In the genomic region with DNA sequence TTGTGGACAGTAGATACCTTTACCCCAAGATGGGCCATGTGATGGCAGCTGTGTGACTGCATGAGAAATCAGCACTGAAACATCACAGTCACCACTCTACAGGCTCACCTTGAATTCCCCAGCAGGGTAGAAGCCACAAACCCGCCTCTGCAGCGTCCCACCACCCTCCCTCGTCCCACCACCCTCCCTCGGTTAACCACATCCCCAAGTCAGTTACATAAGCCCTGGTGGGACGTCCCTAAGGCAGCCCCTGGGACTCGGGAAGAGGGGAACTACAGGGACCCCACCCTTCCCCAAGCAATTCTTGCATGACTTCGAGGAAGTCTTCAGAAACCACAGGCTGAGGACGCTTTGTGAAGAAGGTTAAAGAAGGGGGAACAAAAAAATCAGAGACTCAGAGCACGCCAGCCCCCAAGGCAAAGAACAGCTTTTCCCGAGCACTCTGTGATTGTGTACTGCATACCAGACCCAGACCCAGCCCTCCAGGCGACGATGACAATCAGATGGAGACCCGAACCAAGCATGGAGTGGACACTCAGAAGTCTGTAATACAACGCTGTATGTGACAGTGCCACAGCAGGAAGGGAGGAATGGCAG, we compare ENCODE assay signal across 8 cellular contexts.
A peak's percentile ranks its signal among the peaks of the same experiment; 100 is the strongest.
DNase-seq lines count a peak whose midpoint lies in the region; ATAC-seq and TF ChIP-seq lines count a peak whose summit lies in the region.

No MANE protein-coding gene starts in this region.

- peak overlapping the region; percentile 5 for H3K4me3 Mint-ChIP-seq in activated CD8-positive, alpha-beta T cell treated with anti-CD3 and anti-CD28 coated beads for 36 hours

- peak overlapping the region in 7 of 12 donors; percentile 22 to 90 (median 34) for H3K27ac ChIP-seq in heart left ventricle

- peaks cover 0 to 3% (median 0%) of the 10 kb centered on the region in 9 donors for H3K36me3 ChIP-seq in heart left ventricle

- peaks cover 7% of the 10 kb centered on the region for H3K27me3 Mint-ChIP-seq in activated CD8-positive, alpha-beta T cell treated with anti-CD3 and anti-CD28 coated beads for 36 hours

- no peak for TF ChIP-seq POLR2A in heart left ventricle (IDR thresholded peaks at IDR 0.05)

- peaks cover 62% of the 10 kb centered on the region for H3K4me1 Mint-ChIP-seq in activated CD8-positive, alpha-beta T cell treated with anti-CD3 and anti-CD28 coated beads for 36 hours (ENCODE audit: low read depth)

- no peak overlapping the region for H3K4me3 ChIP-seq in heart left ventricle

- intact Hi-C loops in activated CD8-positive, alpha-beta T cell treated with anti-CD3 and anti-CD28 coated beads for 36 hours (cut with micrococcal nuclease) = loop anchor here (5.0 kb wide), 2 partner anchors 90 to 285 kb away; no protein-coding TSS in a partner anchor
- intact Hi-C loops in heart left ventricle (cut with DNase I) = loop anchor here in 2 of 10 donors (2.0 kb wide), 2 partner anchors 61 to 101 kb away; partner anchors contain the start of gene SH3BP5 (in 1 of the 2)

- peak overlapping the region; percentile 21 for H3K27ac Mint-ChIP-seq in activated CD8-positive, alpha-beta T cell treated with anti-CD3 and anti-CD28 coated beads for 36 hours

- peaks cover 0 to 76% (median 16%) of the 10 kb centered on the region in 12 donors for H3K4me1 ChIP-seq in heart left ventricle

- DNase-seq in activated CD8-positive, alpha-beta T cell treated with anti-CD3 and anti-CD28 coated beads for 36 hours = peak; percentile 78
- DNase-seq in heart left ventricle (peak in 4 of 5 donors; percentile 60 to 69 (median 64)), HT-29 (ENCODE audit: low spot score) (no peak), COLO668 (lab: John Stamatoyannopoulos, UW; ENCODE audit: unreplicated experiment) (no peak), NCI-H510A treated with DMSO at 0.1 percent for 48 hours (lab: John Stamatoyannopoulos, UW) (no peak)
- DNase-seq in stimulated activated CD8-positive, alpha-beta memory T cell treated with anti-CD3 and anti-CD28 coated beads, Interleukin-12 subunit alpha, Interleukin-12 subunit beta, amount 100 ng/mL, for 4 hours (ENCODE audit: low read depth) = peak; percentile 75

- 53 to 63% (median 60%) methylated on average over 14 of the region's 14 CpGs for WGBS in heart left ventricle, 4 donors

- no peaks in the 10 kb centered on the region for H3K27me3 ChIP-seq in heart left ventricle

- no peaks in the 10 kb centered on the region for H3K9me3 ChIP-seq in heart left ventricle

- H3K9me3 Mint-ChIP-seq in activated CD8-positive, alpha-beta T cell treated with anti-CD3 and anti-CD28 coated beads for 36 hours = no peaks in the 10 kb centered on the region

- POLR2A ChIA-PET in activated CD8-positive, alpha-beta T cell treated with anti-CD3 and anti-CD28 coated beads for 36 hours (lab: Charles Lee) = interaction anchor here (0.9 to 1.2 kb wide), 2 partner anchors 61 to 64 kb away, joined by 3 read pairs; no protein-coding TSS in a partner anchor

- peak; percentile 76 for ATAC-seq in GM19438 (IDR thresholded peaks at IDR 0.05; ENCODE audit: low read depth, unreplicated experiment)
- ATAC-seq in HG03565 (IDR thresholded peaks at IDR 0.05; ENCODE audit: unreplicated experiment) = peak; percentile 44
- ATAC-seq in activated CD8-positive, alpha-beta T cell treated with anti-CD3 and anti-CD28 coated beads for 36 hours = peak; percentile 57
- ATAC-seq in heart left ventricle = peak; percentile 30 to 74 (median 48)

- peaks cover 3% of the 10 kb centered on the region for H3K36me3 Mint-ChIP-seq in activated CD8-positive, alpha-beta T cell treated with anti-CD3 and anti-CD28 coated beads for 36 hours (ENCODE audit: low read depth)

- CTCF ChIA-PET in activated CD8-positive, alpha-beta T cell treated with anti-CD3 and anti-CD28 coated beads for 36 hours (lab: Charles Lee) = interaction anchor here (0.9 to 9.1 kb wide), 6 partner anchors 8 to 285 kb away, joined by 3 to 122 read pairs (median 4); partner anchors contain the start of gene SH3BP5

- TF ChIP-seq CTCF in activated CD8-positive, alpha-beta T cell treated with anti-CD3 and anti-CD28 coated beads for 36 hours (IDR thresholded peaks at IDR 0.05) = no peak
- TF ChIP-seq CTCF in heart left ventricle (IDR thresholded peaks at IDR 0.05) = no peak

Comparison
In these comparisons a context has a peak if more than half of its experiments do, and no peak if none do; other contexts are left out.
1. DNase-seq: peak in activated CD8-positive, alpha-beta T cell treated with anti-CD3 and anti-CD28 coated beads for 36 hours (single experiment), heart left ventricle (4 of 5) and stimulated activated CD8-positive, alpha-beta memory T cell treated with anti-CD3 and anti-CD28 coated beads, Interleukin-12 subunit alpha, Interleukin-12 subunit beta, amount 100 ng/mL, for 4 hours (single experiment); none in HT-29 (single experiment), COLO668 (single experiment) and NCI-H510A treated with DMSO at 0.1 percent for 48 hours (single experiment).
2. Peak in every context shown above with its lines, with median percentiles within 50 percentile points of each other: ATAC-seq.